ENCODE assay signal across 22 cellular contexts in the genomic region with DNA sequence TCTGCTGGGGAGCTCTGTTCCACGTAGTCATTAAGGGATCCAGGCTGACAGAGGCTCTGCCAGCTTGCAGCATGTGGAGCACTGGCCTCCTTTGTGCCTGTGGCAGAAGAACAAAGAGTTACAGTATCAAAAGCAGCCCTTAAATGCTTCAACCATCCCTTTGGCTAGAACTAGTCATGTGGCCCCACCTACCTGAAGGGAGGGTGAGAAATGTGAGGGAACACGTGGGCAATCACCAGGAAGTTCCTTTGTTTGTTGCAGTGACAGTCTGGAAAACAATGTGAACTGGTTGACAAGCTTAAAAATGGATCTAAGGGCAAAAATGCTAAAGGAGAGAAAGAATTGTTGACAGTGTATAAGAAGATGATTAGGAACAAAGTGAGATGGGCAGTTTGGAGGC.
DNase-seq lines count a peak whose midpoint lies in the region; ATAC-seq, FAIRE-seq and TF ChIP-seq lines count a peak whose summit lies in the region.
"Had no signal": no experiment of that assay in that cellular context is flagged by ENCODE, and none has a peak within 500 bp of the region (broad histone marks: within the 10 kb centered on the region; RNA-seq: fewer than 3 reads in every experiment).

No MANE protein-coding gene starts in this region.

- no peak overlapping the region for H3K4me3 Mint-ChIP-seq in endodermal cell
- H3K4me3 Mint-ChIP-seq: CD4-positive, CD25-positive, alpha-beta regulatory T cell had no signal

- 65% methylated on average over 1 of the region's 2 CpGs for WGBS in mammary epithelial cell (ENCODE audit: low coverage, missing lambda C conversion rate)
- WGBS in endodermal cell (ENCODE audit: insufficient coverage in 1 of 2, insufficient read length in 1 of 2), 2 experiments: 42 to 66% methylated on average over 2 of the region's 2 CpGs

- no peaks in the 10 kb centered on the region for H3K9me1 ChIP-seq in keratinocyte (ENCODE audit: control insufficient read depth, extremely low read depth, insufficient read depth, low read length)

- H3K9me3 ChIP-seq in mammary epithelial cell (replicated peaks; ENCODE audit: insufficient read depth, low read length): no peaks in the 10 kb centered on the region
- peaks cover 7 to 9% of the 10 kb centered on the region in 2 donors for H3K9me3 ChIP-seq in breast epithelium
- H3K9me3 ChIP-seq in endodermal cell (ENCODE audit: control insufficient read depth, low read length): peaks cover 32% of the 10 kb centered on the region
- no peaks in the 10 kb centered on the region for H3K9me3 ChIP-seq in keratinocyte (ENCODE audit: control insufficient read depth, low read depth, low read length)
- H3K9me3 ChIP-seq: BE2C had no signal

- ATAC-seq in HG02763 (IDR thresholded peaks at IDR 0.05; ENCODE audit: unreplicated experiment): no peak
- ATAC-seq: GM12878, PC-3 had no signal

- peak; percentile 48 for DNase-seq in mammary epithelial cell
- no peak for DNase-seq in breast epithelium (ENCODE audit: low spot score in 2 of 2)
- DNase-seq in endodermal cell: no peak
- no peak for DNase-seq in keratinocyte (ENCODE audit: low read depth, low spot score)
- no peak for DNase-seq in activated effector memory CD4-positive, alpha-beta T cell treated with Interleukin-2 at 50 U/mL for 16 hours
- DNase-seq in ecto neural progenitor cell (ENCODE audit: low spot score): no peak
- no peak for DNase-seq in brain microvascular endothelial cell
- DNase-seq: BE2C; CD4-positive, CD25-positive, alpha-beta regulatory T cell; COR-L47; DMS 273 treated with DMSO at 0.1 percent for 48 hours; GF-D8; NCI-H1417; NCI-H187 treated with DMSO at 0.1 percent for 48 hours; NCI-H345; NCI-H524 treated with DMSO at 0.1 percent for 48 hours; PC-3; RPMI8226; SHP77 treated with DMSO at 0.1 percent for 48 hours had no signal

- no peak overlapping the region for H3K4me3 ChIP-seq in mammary epithelial cell (replicated peaks in 1 of 3; ENCODE audit: insufficient read depth in 1 of 3, low read depth in 2 of 3, low read length in 3 of 3)
- H3K4me3 ChIP-seq in breast epithelium: no peak overlapping the region
- H3K4me3 ChIP-seq in endodermal cell (ENCODE audit: low read length): peak overlapping the region; percentile 48
- no peak overlapping the region for H3K4me3 ChIP-seq in keratinocyte (ENCODE audit: control insufficient read depth in 2 of 3, extremely low read depth in 1 of 3, insufficient read depth in 2 of 3, low read depth in 1 of 3, low read length in 3 of 3)
- H3K4me3 ChIP-seq in brain microvascular endothelial cell (ENCODE audit: low read depth, low read length): no peak overlapping the region
- H3K4me3 ChIP-seq: GM12878 had no signal

- no peaks in the 10 kb centered on the region for H3K36me3 Mint-ChIP-seq in endodermal cell (ENCODE audit: low read depth)
- H3K36me3 Mint-ChIP-seq: CD4-positive, CD25-positive, alpha-beta regulatory T cell had no signal

- no peak overlapping the region for H3K9ac ChIP-seq in mammary epithelial cell (ENCODE audit: insufficient read depth, low read length)
- no peak overlapping the region for H3K9ac ChIP-seq in endodermal cell (ENCODE audit: extremely low read depth, low read length, poor library complexity, severe bottlenecking)
- H3K9ac ChIP-seq in keratinocyte (ENCODE audit: control insufficient read depth, extremely low read depth, insufficient read depth, low read length): no peak overlapping the region

- in situ Hi-C loops in mammary epithelial cell (cut with MboI; ENCODE audit: low sequenced_read_pairs in 2 of 2): no loop called here
- in situ Hi-C loops in brain microvascular endothelial cell (cut with HindIII; ENCODE audit: low pct_ligation_motif_present, low sequenced_read_pairs): loop anchor here (25.0 kb wide), 1 partner anchor 170 kb away; no protein-coding TSS in a partner anchor

- peaks cover 19% of the 10 kb centered on the region for H3K9me3 Mint-ChIP-seq in endodermal cell

- H3K27me3 Mint-ChIP-seq in endodermal cell (ENCODE audit: insufficient read depth): peaks cover 3% of the 10 kb centered on the region
- H3K27me3 Mint-ChIP-seq: CD4-positive, CD25-positive, alpha-beta regulatory T cell had no signal

- H4K20me1 ChIP-seq in mammary epithelial cell (ENCODE audit: insufficient read depth, low read length): no peaks in the 10 kb centered on the region
- H4K20me1 ChIP-seq in keratinocyte (ENCODE audit: control insufficient read depth, extremely low read depth, insufficient read depth, low read length): no peaks in the 10 kb centered on the region

- no peaks in the 10 kb centered on the region for H3K36me3 ChIP-seq in mammary epithelial cell (ENCODE audit: insufficient read depth, low read length)
- H3K36me3 ChIP-seq in breast epithelium: no peaks in the 10 kb centered on the region
- no peaks in the 10 kb centered on the region for H3K36me3 ChIP-seq in endodermal cell (ENCODE audit: control insufficient read depth, insufficient read depth, low read length)
- no peaks in the 10 kb centered on the region for H3K36me3 ChIP-seq in keratinocyte (ENCODE audit: control insufficient read depth in 2 of 2, extremely low read depth in 1 of 2, insufficient read depth in 2 of 2, low read length in 2 of 2)
- H3K36me3 ChIP-seq in brain microvascular endothelial cell (replicated peaks): no peaks in the 10 kb centered on the region
- H3K36me3 ChIP-seq: BE2C had no signal

- H3K27ac ChIP-seq in mammary epithelial cell (ENCODE audit: insufficient read depth, low read depth, low read length) (no peak overlapping the region), breast epithelium (no peak overlapping the region), endodermal cell (ENCODE audit: low read depth, low read length) (no peak overlapping the region), keratinocyte (ENCODE audit: control insufficient read depth, insufficient read depth, low read length) (no peak overlapping the region), brain microvascular endothelial cell (no peak overlapping the region)

- H3K79me2 ChIP-seq in mammary epithelial cell (ENCODE audit: insufficient read depth, low read length) (no peaks in the 10 kb centered on the region), keratinocyte (ENCODE audit: control insufficient read depth, insufficient read depth, low read length) (no peaks in the 10 kb centered on the region)

- FAIRE-seq in keratinocyte (lab: Jason Lieb, UNC): peak; percentile 69
- FAIRE-seq: A204.1, GM12878 had no signal

- CTCF ChIA-PET in mammary epithelial cell (lab: Charles Lee; ENCODE audit: low non-redundant PET): no interaction called here

- H3K4me1 Mint-ChIP-seq in endodermal cell: no peaks in the 10 kb centered on the region
- H3K4me1 Mint-ChIP-seq: CD4-positive, CD25-positive, alpha-beta regulatory T cell had no signal

- TF ChIP-seq POLR2A in breast epithelium (IDR thresholded peaks at IDR 0.05): no peak

- H3K27ac Mint-ChIP-seq in endodermal cell: no peak overlapping the region
- H3K27ac Mint-ChIP-seq: CD4-positive, CD25-positive, alpha-beta regulatory T cell had no signal

- no peak for TF ChIP-seq CTCF in mammary epithelial cell (conservative IDR thresholded peaks at IDR 0.05 in 1 of 2, IDR thresholded peaks at IDR 0.05 in 1 of 2; ENCODE audit: extremely low read depth in 1 of 2, insufficient read depth in 1 of 2, low read depth in 1 of 2, low read length in 2 of 2)
- TF ChIP-seq CTCF in breast epithelium (IDR thresholded peaks at IDR 0.05): no peak
- no peak for TF ChIP-seq CTCF in endodermal cell (conservative IDR thresholded peaks at IDR 0.05)
- no peak for TF ChIP-seq CTCF in keratinocyte (optimal IDR thresholded peaks at IDR 0.05 in 1 of 3, IDR thresholded peaks at IDR 0.05 in 1 of 3, conservative IDR thresholded peaks at IDR 0.05 in 1 of 3; ENCODE audit: extremely low read depth in 1 of 3, insufficient read depth in 2 of 3, low read length in 3 of 3)
- TF ChIP-seq CTCF in brain microvascular endothelial cell (IDR thresholded peaks at IDR 0.05; ENCODE audit: low read depth, low read length, missing control alignments): no peak

- H3K4me1 ChIP-seq in mammary epithelial cell (ENCODE audit: insufficient read depth, low read length): peaks cover 10% of the 10 kb centered on the region
- no peaks in the 10 kb centered on the region for H3K4me1 ChIP-seq in breast epithelium
- H3K4me1 ChIP-seq in endodermal cell (ENCODE audit: control insufficient read depth, insufficient read depth, low read length): no peaks in the 10 kb centered on the region
- peaks cover 7% of the 10 kb centered on the region for H3K4me1 ChIP-seq in keratinocyte (ENCODE audit: control insufficient read depth, extremely low read depth, insufficient read depth, low read length)
- H3K4me1 ChIP-seq: BE2C had no signal

- no TSS peak for BruUV-seq in mammary epithelial cell (replicated peaks; lab: Mats Ljungman, UMichigan)

- H3K4me2 ChIP-seq in mammary epithelial cell (ENCODE audit: insufficient read depth, low read depth, low read length) (no peak overlapping the region), keratinocyte (ENCODE audit: control insufficient read depth, extremely low read depth, insufficient read depth, low read depth, low read length) (no peak overlapping the region)

- H3K27me3 ChIP-seq in mammary epithelial cell (ENCODE audit: insufficient read depth, low read length): no peaks in the 10 kb centered on the region
- H3K27me3 ChIP-seq in breast epithelium: no peaks in the 10 kb centered on the region
- no peaks in the 10 kb centered on the region for H3K27me3 ChIP-seq in endodermal cell (ENCODE audit: control insufficient read depth, insufficient read depth, low read length, poor library complexity, severe bottlenecking)
- H3K27me3 ChIP-seq in keratinocyte (ENCODE audit: control insufficient read depth, extremely low read depth, insufficient read depth, low read length): no peaks in the 10 kb centered on the region
- no peaks in the 10 kb centered on the region for H3K27me3 ChIP-seq in brain microvascular endothelial cell (replicated peaks)
- H3K27me3 ChIP-seq: BE2C had no signal

- intact Hi-C loops in mammary epithelial cell (cut with micrococcal nuclease) (no loop called here), breast epithelium (cut with DNase I; ENCODE audit: low total_unique reads) (no loop called here)

- dilution Hi-C loops in mammary epithelial cell (cut with HindIII; ENCODE audit: low sequenced_read_pairs): no loop called here
- dilution Hi-C loops in keratinocyte (cut with MboI; ENCODE audit: extremely low pct_ligation_motif_present, low sequenced_read_pairs): no loop called here

- H2AFZ ChIP-seq in mammary epithelial cell (ENCODE audit: low read depth, low read length) (no peak overlapping the region), keratinocyte (ENCODE audit: control insufficient read depth, low read length) (no peak overlapping the region)
